ENCODE assay signal across 8 cellular contexts in the genomic region with DNA sequence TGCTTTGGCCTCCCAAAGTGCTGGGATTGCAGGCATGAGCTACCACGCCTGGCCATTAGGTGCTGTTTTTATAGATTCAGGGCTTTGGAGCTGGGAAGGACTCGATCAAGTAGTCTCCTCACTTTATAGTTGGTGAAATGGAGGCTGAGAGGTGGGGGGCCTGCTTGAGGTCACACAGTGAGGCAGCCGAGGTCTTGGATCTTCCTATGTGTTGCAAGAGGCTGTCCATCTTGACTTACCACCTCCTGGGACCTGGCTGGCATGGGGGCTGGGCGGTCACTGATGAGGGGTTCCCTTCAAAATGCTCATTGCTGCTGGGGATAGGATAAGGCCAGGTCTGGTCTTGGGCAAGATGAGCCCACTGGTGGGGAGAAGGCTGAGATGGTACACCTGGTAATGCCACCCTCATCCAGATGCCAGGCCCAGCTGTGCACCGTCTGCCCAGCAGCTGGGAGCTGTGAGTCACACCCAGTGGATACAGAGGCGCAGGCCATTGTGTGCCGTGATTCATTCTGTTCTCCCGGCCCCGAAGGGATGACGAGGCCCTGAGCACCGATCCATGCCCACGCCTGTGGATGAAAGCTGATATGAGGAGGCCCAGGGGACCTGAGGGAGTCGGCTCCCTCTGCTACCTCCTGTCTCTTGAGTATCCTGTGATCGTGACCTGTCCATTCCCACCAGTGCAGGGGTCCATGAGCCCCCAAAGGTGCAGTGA. TPM values are rescaled to one million over a fixed set of nuclear protein-coding genes. Genes with fewer than 3 reads are reported as not detected.
DNase-seq lines count a peak whose midpoint lies in the region; ATAC-seq and TF ChIP-seq lines count a peak whose summit lies in the region.

No MANE protein-coding gene starts in this region.

- in situ Hi-C loops in Caki2 (cut with HindIII; ENCODE audit: low pct_unique_long_range_greater_than_20kb, low sequenced_read_pairs): no loop called here

- no peak for TF ChIP-seq CTCF in RWPE2 (IDR thresholded peaks at IDR 0.05; ENCODE audit: poor library complexity, severe bottlenecking)
- no peak for TF ChIP-seq CTCF in foreskin keratinocyte (conservative IDR thresholded peaks at IDR 0.05)

- H3K27me3 ChIP-seq in RWPE2 (ENCODE audit: insufficient read depth, poor library complexity, severe bottlenecking): no peaks in the 10 kb centered on the region
- no peaks in the 10 kb centered on the region for H3K27me3 ChIP-seq in foreskin keratinocyte

- H3K4me3 ChIP-seq in RWPE2 (ENCODE audit: severe bottlenecking): no peak overlapping the region

- peak overlapping the region; percentile 88 for H3K27ac ChIP-seq in RWPE2 (ENCODE audit: poor library complexity, severe bottlenecking)
- H3K27ac ChIP-seq in foreskin keratinocyte: peak overlapping the region; percentile 62

- H3K36me3 ChIP-seq in RWPE2 (ENCODE audit: low read depth): peaks cover 25% of the 10 kb centered on the region

- DNase-seq in Caki2 (ENCODE audit: low read depth) (peak; percentile 84), RWPE2 (ENCODE audit: low spot score) (peak; percentile 99), foreskin keratinocyte (peak; percentile 85 to 93), pons (ENCODE audit: low spot score) (peak; percentile 84), NCI-H1436 (lab: John Stamatoyannopoulos, UW) (no peak), NCI-H2196 (lab: John Stamatoyannopoulos, UW; ENCODE audit: unreplicated experiment) (no peak)

- ATAC-seq in RWPE2 (ENCODE audit: low read depth) (peak; percentile 89), foreskin keratinocyte (peak; percentile 96), HG03565 (IDR thresholded peaks at IDR 0.05; ENCODE audit: unreplicated experiment) (no peak), HG03108 (IDR thresholded peaks at IDR 0.05; ENCODE audit: unreplicated experiment) (no peak)

- H3K4me1 ChIP-seq in RWPE2 (ENCODE audit: insufficient read depth, poor library complexity, severe bottlenecking) (peaks cover 71% of the 10 kb centered on the region), foreskin keratinocyte (peaks cover 48% of the 10 kb centered on the region)

- no peaks in the 10 kb centered on the region for H3K9me3 ChIP-seq in RWPE2 (ENCODE audit: severe bottlenecking)

RNA-seq across cellular contexts. Expression of a gene that starts 10.5 kb away (rescaled TPM):
- total RNA-seq in Caki2 (2014; rRNA removed; shearing (Covaris generic); ENCODE audit: low replicate concordance): 42.3 and 58.2 TPM in 2 replicates
- 53.4 and 56.2 TPM in 2 replicates for total RNA-seq in foreskin keratinocyte
- polyA plus RNA-seq in foreskin keratinocyte: 15.3 and 16.8 TPM in 2 replicates

RNA-seq across cellular contexts. Expression of a gene that starts 47.9 kb away (rescaled TPM):
- total RNA-seq in Caki2 (2014; rRNA removed; shearing (Covaris generic); ENCODE audit: low replicate concordance): 3,085 and 3,454 TPM in 2 replicates
- total RNA-seq in foreskin keratinocyte: 2,193 and 2,437 TPM in 2 replicates
- polyA plus RNA-seq in foreskin keratinocyte: 3,381 and 3,638 TPM in 2 replicates

Comparison
In these comparisons a context has a peak if more than half of its experiments do, and no peak if none do; other contexts are left out.
1. DNase-seq: peak in Caki2 (single experiment), RWPE2 (single experiment), foreskin keratinocyte (2 of 2) and pons (single experiment); none in NCI-H1436 (single experiment) and NCI-H2196 (single experiment).
2. ATAC-seq: peak in RWPE2 (single experiment) and foreskin keratinocyte (single experiment); none in HG03565 (single experiment) and HG03108 (single experiment).